ENCODE assay signal across 8 cellular contexts in the genomic region with DNA sequence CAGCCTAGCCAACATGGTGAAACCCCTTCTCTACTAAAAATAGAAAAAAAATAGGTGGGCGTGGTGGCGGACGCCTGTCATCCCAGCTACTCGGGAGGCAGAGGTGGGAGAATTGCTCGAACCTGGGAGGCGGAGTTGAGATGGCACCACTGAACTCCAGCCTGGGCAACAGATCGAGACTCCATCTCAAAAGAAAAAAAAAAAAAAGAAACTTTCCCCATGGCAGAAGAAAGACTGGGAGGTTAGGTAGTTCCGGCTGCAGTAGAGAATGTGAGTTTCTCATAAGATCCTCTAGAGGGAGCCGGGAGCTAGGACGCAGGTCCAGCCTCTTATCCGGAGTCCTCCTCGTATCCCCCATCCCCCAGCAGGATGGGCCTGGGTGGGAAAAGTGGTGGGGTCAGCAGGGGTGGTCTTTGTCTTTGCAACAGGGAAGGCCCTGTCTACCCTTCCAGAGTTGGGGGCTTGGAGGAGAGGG. TPM values are rescaled to one million over a fixed set of nuclear protein-coding genes. Genes with fewer than 3 reads are reported as not detected.
A peak's percentile ranks its signal among the peaks of the same experiment; 100 is the strongest.
DNase-seq lines count a peak whose midpoint lies in the region; ATAC-seq and TF ChIP-seq lines count a peak whose summit lies in the region.

No MANE protein-coding gene starts in this region.

- H3K9me3 ChIP-seq in CD4-positive, CD25-positive, alpha-beta regulatory T cell (ENCODE audit: control insufficient read depth in 2 of 2, low read length in 2 of 2) = no peaks in the 10 kb centered on the region

- DNase-seq in CD4-positive, CD25-positive, alpha-beta regulatory T cell = peak in 2 of 3 donors; percentile 27 to 69
- DNase-seq in GM19240 (ENCODE audit: insufficient read length, low spot score) (peak; percentile 78), NCI-H2227 treated with DMSO at 0.1 percent for 48 hours (lab: John Stamatoyannopoulos, UW) (peak; percentile 21), WTC11 (ENCODE audit: low spot score) (peak; percentile 61), foreskin fibroblast (peak; percentile 48 to 82), osteocyte (ENCODE audit: extremely low spot score, unreplicated experiment) (no peak)

- peak overlapping the region in 3 of 4 donors; percentile 38 to 65 (median 50) for H3K4me3 Mint-ChIP-seq in CD4-positive, CD25-positive, alpha-beta regulatory T cell
- no peak overlapping the region; the same call in 1 of the 2 replicates for H3K4me3 Mint-ChIP-seq in WTC11
- H3K4me3 Mint-ChIP-seq in osteocyte (ENCODE audit: unreplicated experiment) = no peak overlapping the region

- H3K27me3 ChIP-seq in CD4-positive, CD25-positive, alpha-beta regulatory T cell (ENCODE audit: control insufficient read depth, insufficient read depth, low read length) = no peaks in the 10 kb centered on the region

- TF ChIP-seq CTCF in WTC11 (IDR thresholded peaks at IDR 0.05) = no peak
- peak; percentile 76 for TF ChIP-seq CTCF in foreskin fibroblast (IDR thresholded peaks at IDR 0.05; ENCODE audit: low read depth, low read length)
- TF ChIP-seq CTCF in osteocyte (IDR thresholded peaks at IDR 0.05) = peak; percentile 64

- peak; percentile 57 to 78 for ATAC-seq in CD4-positive, CD25-positive, alpha-beta regulatory T cell (ENCODE audit: low read depth in 2 of 2)
- ATAC-seq in WTC11 = peak; percentile 97
- ATAC-seq in HG02840 (IDR thresholded peaks at IDR 0.05; ENCODE audit: low FRiP score, unreplicated experiment) = no peak
- ATAC-seq in GM19023 (IDR thresholded peaks at IDR 0.05; ENCODE audit: unreplicated experiment) = no peak

- peaks cover 9% of the 10 kb centered on the region for H3K4me1 ChIP-seq in CD4-positive, CD25-positive, alpha-beta regulatory T cell (ENCODE audit: control insufficient read depth, insufficient read depth, low read length, poor library complexity, severe bottlenecking)

- no peaks in the 10 kb centered on the region for H3K36me3 ChIP-seq in CD4-positive, CD25-positive, alpha-beta regulatory T cell (ENCODE audit: control insufficient read depth, insufficient read depth, low read length)

- H3K27me3 Mint-ChIP-seq in CD4-positive, CD25-positive, alpha-beta regulatory T cell = peaks cover 16% of the 10 kb centered on the region
- peaks cover 16% of the 10 kb centered on the region for H3K27me3 Mint-ChIP-seq in WTC11 (ENCODE audit: low read depth)
- no peaks in the 10 kb centered on the region for H3K27me3 Mint-ChIP-seq in osteocyte (ENCODE audit: unreplicated experiment)

- H3K9me3 Mint-ChIP-seq in CD4-positive, CD25-positive, alpha-beta regulatory T cell = peaks cover 0 to 1% (median 0%) of the 10 kb centered on the region in 7 donors
- H3K9me3 Mint-ChIP-seq in WTC11 = peaks cover 6% of the 10 kb centered on the region; the same call in 1 of the 2 replicates
- no peaks in the 10 kb centered on the region for H3K9me3 Mint-ChIP-seq in osteocyte (ENCODE audit: unreplicated experiment)

- CTCF ChIA-PET in WTC11 (lab: Charles Lee) = interaction anchor here (0.6 to 3.4 kb wide), 105 partner anchors 8 to 1832 kb away, joined by 3 to 57 read pairs (median 5); a partner anchor contains a TSS

- H3K36me3 Mint-ChIP-seq in CD4-positive, CD25-positive, alpha-beta regulatory T cell = no peaks in the 10 kb centered on the region
- H3K36me3 Mint-ChIP-seq in WTC11 = no peaks in the 10 kb centered on the region
- H3K36me3 Mint-ChIP-seq in osteocyte (ENCODE audit: unreplicated experiment) = no peaks in the 10 kb centered on the region

- POLR2A ChIA-PET in WTC11 (lab: Charles Lee) = interaction anchor here (0.7 kb wide), 1 partner anchor 10 kb away, joined by 4 read pairs; no protein-coding TSS in a partner anchor

- no peak overlapping the region for H3K27ac Mint-ChIP-seq in CD4-positive, CD25-positive, alpha-beta regulatory T cell
- H3K27ac Mint-ChIP-seq in WTC11 (no peak overlapping the region), osteocyte (ENCODE audit: unreplicated experiment) (no peak overlapping the region)

- no peak overlapping the region for H3K27ac ChIP-seq in CD4-positive, CD25-positive, alpha-beta regulatory T cell (ENCODE audit: insufficient read depth, low read length, poor library complexity, severe bottlenecking)

- H3K4me1 Mint-ChIP-seq in CD4-positive, CD25-positive, alpha-beta regulatory T cell = peaks cover 0 to 14% (median 9%) of the 10 kb centered on the region in 4 donors
- H3K4me1 Mint-ChIP-seq in WTC11 (peaks cover 6% of the 10 kb centered on the region), osteocyte (ENCODE audit: unreplicated experiment) (peaks cover 5% of the 10 kb centered on the region)

- H3K4me3 ChIP-seq in CD4-positive, CD25-positive, alpha-beta regulatory T cell (ENCODE audit: low read depth, low read length) = no peak overlapping the region
- no peak overlapping the region for H3K4me3 ChIP-seq in foreskin fibroblast (ENCODE audit: low read depth in 1 of 2, low read length in 2 of 2)

TF ChIP-seq in WTC11, 78 proteins besides CTCF, POLR2A, EP300 and RAD21:
- TF ChIP-seq, protein P1, sequence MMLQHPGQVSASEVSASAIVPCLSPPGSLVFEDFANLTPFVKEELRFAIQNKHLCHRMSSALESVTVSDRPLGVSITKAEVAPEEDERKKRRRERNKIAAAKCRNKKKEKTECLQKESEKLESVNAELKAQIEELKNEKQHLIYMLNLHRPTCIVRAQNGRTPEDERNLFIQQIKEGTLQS (CRISPR knock-in tag; conservative IDR thresholded peaks at IDR 0.05) = no peak
- TF ChIP-seq MXD4 (CRISPR knock-in tag; IDR thresholded peaks at IDR 0.05; ENCODE audit: borderline replicate concordance) (no peak), SP1 (CRISPR knock-in tag; conservative IDR thresholded peaks at IDR 0.05) (0 out of 2 replicates have a peak, but pooled peaks have one; percentile 14), ZNF121 (CRISPR knock-in tag; IDR thresholded peaks at IDR 0.05) (peak; percentile 47; the same call in 1 of the 2 replicates)
- TF ChIP-seq, protein P2, sequence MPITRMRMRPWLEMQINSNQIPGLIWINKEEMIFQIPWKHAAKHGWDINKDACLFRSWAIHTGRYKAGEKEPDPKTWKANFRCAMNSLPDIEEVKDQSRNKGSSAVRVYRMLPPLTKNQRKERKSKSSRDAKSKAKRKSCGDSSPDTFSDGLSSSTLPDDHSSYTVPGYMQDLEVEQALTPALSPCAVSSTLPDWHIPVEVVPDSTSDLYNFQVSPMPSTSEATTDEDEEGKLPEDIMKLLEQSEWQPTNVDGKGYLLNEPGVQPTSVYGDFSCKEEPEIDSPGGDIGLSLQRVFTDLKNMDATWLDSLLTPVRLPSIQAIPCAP (CRISPR knock-in tag; IDR thresholded peaks at IDR 0.05) = no peak

RNA-seq across cellular contexts. Expression of a gene that starts 13.2 kb away (rescaled TPM):
- not detected for total RNA-seq in CD4-positive, CD25-positive, alpha-beta regulatory T cell
- polyA plus RNA-seq in CD4-positive, CD25-positive, alpha-beta regulatory T cell = under 1 TPM in 1 of 4 donors, not detected in 3; 0.07 TPM
- 0.09 to 0.46 TPM in 2 of 3 replicates, not detected in the other for total RNA-seq in WTC11 (2021)
- not detected in 2 replicates for total RNA-seq in osteocyte

RNA-seq across cellular contexts. Expression of a gene that starts 16.4 kb away (rescaled TPM):
- total RNA-seq in CD4-positive, CD25-positive, alpha-beta regulatory T cell = 98.2 TPM
- 10 to 100 TPM; 38.5 to 70.2 (median 56.6) TPM for polyA plus RNA-seq in CD4-positive, CD25-positive, alpha-beta regulatory T cell
- total RNA-seq in WTC11 (2021) (175 to 177 TPM (median 176 TPM) in 3 replicates), osteocyte (174 and 182 TPM in 2 replicates)

RNA-seq across cellular contexts. Expression of a gene that starts 42.1 kb away (rescaled TPM):
- 34.2 TPM for total RNA-seq in CD4-positive, CD25-positive, alpha-beta regulatory T cell
- 1 to 10 TPM; 1.7 to 4.4 (median 3.1) TPM for polyA plus RNA-seq in CD4-positive, CD25-positive, alpha-beta regulatory T cell
- total RNA-seq in WTC11 (2021) = 27.2 to 29.9 TPM (median 28.1 TPM) in 3 replicates
- total RNA-seq in osteocyte = 23.9 and 26.0 TPM in 2 replicates

RNA-seq across cellular contexts. Expression of a gene that starts 42.2 kb away (rescaled TPM):
- 1.5 TPM for total RNA-seq in CD4-positive, CD25-positive, alpha-beta regulatory T cell
- polyA plus RNA-seq in CD4-positive, CD25-positive, alpha-beta regulatory T cell = under 1 TPM in 3 of 4 donors, not detected in 1; 0.12 to 0.53 (median 0.26) TPM
- total RNA-seq in WTC11 (2021) (11.3 to 15.0 TPM (median 14.8 TPM) in 3 replicates), osteocyte (0.73 and 0.89 TPM in 2 replicates)

Comparison
In these comparisons a context has a peak if more than half of its experiments do, and no peak if none do; other contexts are left out.
1. ATAC-seq: peak in CD4-positive, CD25-positive, alpha-beta regulatory T cell (2 of 2) and WTC11 (single experiment); none in HG02840 (single experiment) and GM19023 (single experiment).
2. H3K4me3 Mint-ChIP-seq: peak in CD4-positive, CD25-positive, alpha-beta regulatory T cell (3 of 4); none in WTC11 (single experiment) and osteocyte (single experiment).